ENCODE assay signal across 8 cellular contexts in the genomic region with DNA sequence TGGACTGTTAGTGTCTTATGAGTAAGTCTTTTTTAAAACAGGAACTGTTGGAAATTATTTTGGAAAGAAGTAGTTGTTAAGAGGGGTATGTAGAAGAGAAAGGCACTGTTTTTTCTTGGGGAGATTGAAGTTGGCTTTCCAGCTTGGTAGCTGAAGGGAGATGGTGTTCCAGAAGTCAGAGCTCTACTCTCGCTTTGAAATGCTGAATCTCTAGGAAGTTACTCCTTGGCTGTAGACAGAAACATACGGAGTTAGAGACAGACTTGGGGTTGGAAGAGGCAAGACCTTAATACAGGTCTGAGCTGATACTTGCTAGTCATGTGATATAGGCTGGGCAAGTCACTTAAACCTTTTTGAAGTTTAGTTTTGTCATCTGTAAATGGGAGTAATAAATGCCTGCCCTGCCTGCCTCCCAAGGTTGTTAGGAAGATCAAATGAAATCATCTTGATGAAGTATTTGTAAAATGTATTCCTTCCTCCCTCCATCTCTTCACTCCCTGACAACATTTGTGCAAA. TPM values are rescaled to one million over a fixed set of nuclear protein-coding genes. Genes with fewer than 3 reads are reported as not detected.
DNase-seq lines count a peak whose midpoint lies in the region; ATAC-seq and TF ChIP-seq lines count a peak whose summit lies in the region.

No MANE protein-coding gene starts in this region.

- no TSS peak for BruUV-seq in Caco-2 (replicated peaks; lab: Mats Ljungman, UMichigan)

- 28 to 37% methylated on average over 2 of the region's 2 CpGs for WGBS in aorta, 2 donors

- TF ChIP-seq POLR2A in Peyer's patch (IDR thresholded peaks at IDR 0.05) = no peak

- H3K27me3 Mint-ChIP-seq in Caco-2 (ENCODE audit: insufficient read depth, unreplicated experiment) = no peaks in the 10 kb centered on the region

- DNase-seq in Caco-2 (no peak), Peyer's patch (peak in 1 of 3 donors; percentile 5), epithelial cell of esophagus (ENCODE audit: low read depth) (no peak), pons (ENCODE audit: low spot score) (peak; percentile 69), G401 (ENCODE audit: low spot score) (no peak), middle frontal gyrus (ENCODE audit: extremely low spot score, low spot score) (no peak), aorta (no peak)

- intact Hi-C loops in Caco-2 (cut with micrococcal nuclease; ENCODE audit: unreplicated experiment) = no loop called here
- intact Hi-C loops in aorta (cut with DNase I) = no loop called here

- H3K4me3 Mint-ChIP-seq in Caco-2 (ENCODE audit: unreplicated experiment) = no peak overlapping the region

- H3K4me1 ChIP-seq in Caco-2 (no peaks in the 10 kb centered on the region), Peyer's patch (peaks cover 0 to 25% (median 6%) of the 10 kb centered on the region in 4 donors), aorta (ENCODE audit: control insufficient read depth in 1 of 2, insufficient read depth in 2 of 2, low read length in 2 of 2) (peaks cover 0 to 7% of the 10 kb centered on the region in 2 donors)

- no peaks in the 10 kb centered on the region for H3K9me3 Mint-ChIP-seq in Caco-2 (ENCODE audit: unreplicated experiment)

- in situ Hi-C loops in G401 (cut with HindIII; ENCODE audit: low sequenced_read_pairs) = no loop called here

- POLR2A ChIA-PET in Caco-2 (lab: Charles Lee) = interaction anchor here (0.5 kb wide), 2 partner anchors 10 to 45 kb away, joined by 3 to 6 read pairs; no protein-coding TSS in a partner anchor

- H3K27ac ChIP-seq in Peyer's patch = peak overlapping the region; percentile 36 to 89 (median 60)
- H3K27ac ChIP-seq in aorta (ENCODE audit: low read depth in 1 of 2, low read length in 2 of 2) = no peak overlapping the region

- TF ChIP-seq CTCF in Caco-2 (IDR thresholded peaks at IDR 0.05; ENCODE audit: insufficient read depth in 1 of 2, low read depth in 1 of 2, low read length in 1 of 2, severe bottlenecking in 1 of 2, unreplicated experiment in 1 of 2) = no peak
- TF ChIP-seq CTCF in Peyer's patch (IDR thresholded peaks at IDR 0.05) = no peak
- TF ChIP-seq CTCF in epithelial cell of esophagus (IDR thresholded peaks at IDR 0.05; ENCODE audit: insufficient read depth, low read depth, low read length, missing control alignments) = no peak

- H3K27me3 ChIP-seq in Caco-2 (replicated peaks; ENCODE audit: control insufficient read depth, insufficient read depth, low read length) (no peaks in the 10 kb centered on the region; the same call in 1 of the 2 replicates), Peyer's patch (no peaks in the 10 kb centered on the region), aorta (ENCODE audit: control insufficient read depth in 1 of 2, insufficient read depth in 2 of 2, low read length in 1 of 2) (no peaks in the 10 kb centered on the region)

- H3K36me3 Mint-ChIP-seq in Caco-2 (ENCODE audit: insufficient read depth, unreplicated experiment) = peaks cover 5% of the 10 kb centered on the region

- H3K9me3 ChIP-seq in Caco-2 (no peaks in the 10 kb centered on the region), Peyer's patch (no peaks in the 10 kb centered on the region), aorta (ENCODE audit: control insufficient read depth, low read length) (no peaks in the 10 kb centered on the region)

- H3K36me3 ChIP-seq in Caco-2 (ENCODE audit: control insufficient read depth, insufficient read depth, low read length) = no peaks in the 10 kb centered on the region
- no peaks in the 10 kb centered on the region for H3K36me3 ChIP-seq in Peyer's patch
- H3K36me3 ChIP-seq in aorta (ENCODE audit: control insufficient read depth in 1 of 2, insufficient read depth in 2 of 2, low read length in 1 of 2) = no peaks in the 10 kb centered on the region

- CTCF ChIA-PET in Caco-2 (lab: Charles Lee) = interaction anchor here (1.0 to 1.2 kb wide), 2 partner anchors 80 to 270 kb away, joined by 3 to 4 read pairs; no protein-coding TSS in a partner anchor

- no peak overlapping the region for H3K4me3 ChIP-seq in Caco-2 (ENCODE audit: low read depth, low read length)
- peak overlapping the region in 1 of 4 donors; percentile 98 for H3K4me3 ChIP-seq in Peyer's patch
- peak overlapping the region; percentile 14 for H3K4me3 ChIP-seq in epithelial cell of esophagus (ENCODE audit: low read length)
- no peak overlapping the region for H3K4me3 ChIP-seq in aorta (ENCODE audit: low read length in 2 of 2)

- peak overlapping the region; percentile 77 for H3K27ac Mint-ChIP-seq in Caco-2 (ENCODE audit: unreplicated experiment)

- ATAC-seq in HG02759 (IDR thresholded peaks at IDR 0.05; ENCODE audit: unreplicated experiment) (no peak), aorta (ENCODE audit: low FRiP score) (no peak)

- H3K4me1 Mint-ChIP-seq in Caco-2 (ENCODE audit: low read depth, unreplicated experiment) = peaks cover 13% of the 10 kb centered on the region

RNA-seq across cellular contexts. Expression of a gene that starts 2.8 kb away (rescaled TPM):
- total RNA-seq in Caco-2 (2022) = 8.8 and 9.1 TPM in 2 replicates
- 10 to 100 TPM; 15.3 to 73.4 (median 28.4) TPM for total RNA-seq in Peyer's patch
- 17.0 and 18.4 TPM in 2 replicates for total RNA-seq in G401 (2014; rRNA removed; shearing (Covaris generic))
- 10 to 100 TPM; 19.8 to 32.6 TPM for total RNA-seq in aorta
- 10 to 100 TPM in 1 of 2 donors, 1 to 10 TPM in 1; 6.8 to 13.0 TPM for polyA plus RNA-seq in aorta

RNA-seq across cellular contexts. Expression of a gene that starts 29.2 kb away (rescaled TPM):
- 8.2 and 13.2 TPM in 2 replicates for total RNA-seq in Caco-2 (2022)
- 10 to 100 TPM in 1 of 4 donors, 1 to 10 TPM in 2, not detected in 1; 4.8 to 12.8 (median 6.5) TPM for total RNA-seq in Peyer's patch
- total RNA-seq in G401 (2014; rRNA removed; shearing (Covaris generic)) = 7.3 and 19.6 TPM in 2 replicates
- 1 to 10 TPM; 6.5 to 7.8 TPM for total RNA-seq in aorta
- 10 to 100 TPM in 1 of 2 donors, 1 to 10 TPM in 1; 7.7 to 10.8 TPM for polyA plus RNA-seq in aorta

RNA-seq across cellular contexts. Expression of a gene that starts 29.4 kb away (rescaled TPM):
- 19.2 and 24.7 TPM in 2 replicates for total RNA-seq in Caco-2 (2022)
- 10 to 100 TPM in 3 of 4 donors, 1 to 10 TPM in 1; 9.9 to 23.1 (median 13.4) TPM for total RNA-seq in Peyer's patch
- total RNA-seq in G401 (2014; rRNA removed; shearing (Covaris generic)) = 17.0 and 25.1 TPM in 2 replicates
- 10 to 100 TPM; 13.0 to 13.8 TPM for total RNA-seq in aorta
- 1 to 10 TPM; 5.8 to 7.9 TPM for polyA plus RNA-seq in aorta

Comparison
In these comparisons a context has a peak if more than half of its experiments do, and no peak if none do; other contexts are left out.
1. H3K27ac ChIP-seq: peak in Peyer's patch (4 of 4); none in aorta (0 of 2).